ENCODE assay signal across 18 cellular contexts in the genomic region with DNA sequence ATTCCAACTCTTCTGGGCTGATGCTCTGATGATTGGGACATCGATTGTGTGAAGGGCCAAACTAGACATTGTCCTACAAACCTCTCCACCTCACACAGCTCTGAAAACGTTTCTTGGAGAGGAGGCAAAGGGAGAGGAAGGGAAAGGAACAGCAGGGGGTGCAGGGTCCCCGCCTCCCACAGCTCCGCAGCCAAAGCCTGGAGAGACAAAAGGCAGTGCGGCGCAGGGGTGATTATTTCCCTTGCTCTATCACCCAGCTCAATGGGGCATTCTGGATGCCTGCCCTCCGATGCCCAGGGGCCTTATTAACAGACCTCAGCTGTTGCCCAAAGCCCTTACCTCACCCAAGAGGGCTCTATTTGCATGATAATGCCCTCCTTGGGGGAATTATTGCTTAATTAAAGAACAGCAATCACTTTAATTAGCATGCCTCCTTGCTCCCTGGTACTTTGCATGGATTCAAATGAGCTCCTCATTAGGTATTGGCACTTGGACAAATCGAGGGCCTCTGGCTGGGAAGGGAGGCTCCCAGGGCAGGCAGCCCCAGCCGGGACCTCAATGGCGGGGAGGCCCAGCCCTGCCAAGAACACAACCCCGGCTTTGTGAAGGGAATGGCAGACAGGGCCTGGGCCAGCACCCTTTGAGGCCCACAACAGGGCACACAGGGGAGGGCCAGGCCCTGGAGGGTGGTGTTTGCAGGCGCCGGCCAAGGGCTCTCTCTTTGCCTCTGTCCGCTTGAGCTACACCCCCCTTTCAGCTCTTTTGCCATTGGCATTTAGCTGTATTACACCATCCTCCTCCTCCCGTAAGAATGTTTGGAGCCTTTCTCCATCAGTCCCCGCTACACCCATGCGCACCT. TPM values are rescaled to one million over a fixed set of nuclear protein-coding genes. Genes with fewer than 3 reads are reported as not detected.
DNase-seq lines count a peak whose midpoint lies in the region; ATAC-seq, FAIRE-seq and TF ChIP-seq lines count a peak whose summit lies in the region.
"Had no signal": no experiment of that assay in that cellular context is flagged by ENCODE, and none has a peak within 500 bp of the region (broad histone marks: within the 10 kb centered on the region; RNA-seq: fewer than 3 reads in every experiment).

No MANE protein-coding gene starts in this region.

- TF ChIP-seq EP300 in HepG2 (IDR thresholded peaks at IDR 0.05; ENCODE audit: low read depth in 2 of 2, low read length in 2 of 2) (no peak), HepG2 (CRISPR knock-in tag; IDR thresholded peaks at IDR 0.05; ENCODE audit: borderline replicate concordance) (no peak)

- H2AFZ ChIP-seq in HepG2 (ENCODE audit: low read length): no peak overlapping the region

- in situ Hi-C loops in HepG2 (cut with HindIII; ENCODE audit: extremely low pct_ligation_motif_present, low pct_unique_long_range_greater_than_20kb): no loop called here

- no peaks in the 10 kb centered on the region for H3K9me3 ChIP-seq in HepG2 (ENCODE audit: low read length)
- H3K9me3 ChIP-seq in MG63: no peaks in the 10 kb centered on the region
- H3K9me3 ChIP-seq: heart right ventricle, upper lobe of right lung had no signal

- BruUV-seq in HepG2 (replicated peaks; lab: Mats Ljungman, UMichigan): no TSS peak

- H3K27me3 ChIP-seq in HepG2 (ENCODE audit: control insufficient read depth in 1 of 2, insufficient read depth in 2 of 2, low read length in 2 of 2) (no peaks in the 10 kb centered on the region; a peak in 1 of 5 replicates), MG63 (no peaks in the 10 kb centered on the region)
- H3K27me3 ChIP-seq: cardiac muscle cell, upper lobe of right lung had no signal

- CTCF ChIA-PET in HepG2 (lab: Yijun Ruan, JAX; ENCODE audit: low intra/inter-chr PET ratio, low total read pairs): no interaction called here

- TF ChIP-seq CTCF in VCaP (conservative IDR thresholded peaks at IDR 0.05) (no peak), HepG2 (CRISPR knock-in tag; IDR thresholded peaks at IDR 0.05) (no peak)

- H3K79me2 ChIP-seq in HepG2 (ENCODE audit: insufficient read depth, low read length): no peaks in the 10 kb centered on the region

- H3K27ac ChIP-seq in VCaP (peak overlapping the region; percentile 99), HepG2 (ENCODE audit: extremely low read length, insufficient read depth, low read length) (no peak overlapping the region), substantia nigra (ENCODE audit: low read depth, low read length, poor library complexity, severe bottlenecking) (no peak overlapping the region)
- H3K27ac ChIP-seq: cardiac muscle cell, heart right ventricle, upper lobe of right lung had no signal

- peak overlapping the region; percentile 58 for H3K4me2 ChIP-seq in HepG2 (ENCODE audit: low read depth, low read length)

- ATAC-seq in HepG2: peak; percentile 5; the same call in 2 of the 3 replicates
- ATAC-seq: upper lobe of right lung had no signal

- POLR2A ChIA-PET in HepG2 (lab: Yijun Ruan, JAX): interaction anchor here (2.2 kb wide), 1 partner anchor 64 kb away, joined by 6 read pairs; no protein-coding TSS in a partner anchor

- peaks cover 71% of the 10 kb centered on the region for H3K4me1 ChIP-seq in HepG2 (ENCODE audit: insufficient read depth, low read length)
- H3K4me1 ChIP-seq: upper lobe of right lung had no signal

- intact Hi-C loops in HepG2 (cut with micrococcal nuclease; ENCODE audit: unreplicated experiment): loop anchor here (2.0 kb wide), 1 partner anchor 30 kb away; no protein-coding TSS in a partner anchor

- no peak for FAIRE-seq in HepG2 (lab: Jason Lieb, UNC)

- no peak for TF ChIP-seq POLR2A in HepG2 (IDR thresholded peaks at IDR 0.05; ENCODE audit: insufficient read depth in 1 of 2, low read depth in 2 of 2, low read length in 2 of 2)

- no peak for TF ChIP-seq RAD21 in HepG2 (CRISPR knock-in tag; IDR thresholded peaks at IDR 0.05)

- H4K20me1 ChIP-seq in HepG2 (ENCODE audit: insufficient read depth, low read length): no peaks in the 10 kb centered on the region

- no peak overlapping the region for H3K9ac ChIP-seq in HepG2 (ENCODE audit: insufficient read depth, low read depth, low read length)

- H3K36me3 ChIP-seq in HepG2 (replicated peaks in 1 of 2; ENCODE audit: control insufficient read depth in 1 of 2, insufficient read depth in 2 of 2, low read length in 2 of 2) (no peaks in the 10 kb centered on the region), MG63 (no peaks in the 10 kb centered on the region)
- H3K36me3 ChIP-seq: cardiac muscle cell, heart right ventricle, upper lobe of right lung had no signal

- DNase-seq in NCI-H446 (lab: John Stamatoyannopoulos, UW) (peak; percentile 14 to 35), NCI-H446 treated with DMSO at 0.1 percent for 48 hours (lab: John Stamatoyannopoulos, UW) (no peak), HepG2 (ENCODE audit: low spot score) (no peak), substantia nigra (lab: John Stamatoyannopoulos, UW) (peak in 37 of 49 donors; percentile 6 to 68 (median 23)), MG63 (no peak), SIG-M5 treated with dmso at 0.1 percent for 504 hours (lab: John Stamatoyannopoulos, UW; ENCODE audit: unreplicated experiment) (no peak), NCI-H226 (no peak)
- DNase-seq: activated CD4-positive, alpha-beta T cell treated with anti-CD3 and anti-CD28 coated beads, Interleukin-2, amount 50 U/mL, for 48 hours; activated effector memory CD4-positive, alpha-beta T cell treated with Interleukin-2 at 50 U/mL for 16 hours; EL; heart right ventricle; NCI-H510A; RPMI8226; T-helper 2 cell; upper lobe of right lung had no signal

- H3K4me3 ChIP-seq in HepG2 (replicated peaks in 1 of 3; ENCODE audit: insufficient read depth in 1 of 3, low read depth in 2 of 3, low read length in 3 of 3) (no peak overlapping the region; a peak in 1 of 6 replicates), MG63 (no peak overlapping the region)
- H3K4me3 ChIP-seq: cardiac muscle cell, heart right ventricle, lung, upper lobe of right lung had no signal

- WGBS in HepG2 (ENCODE audit: low lambda C conversion rate): 46% methylated on average over 10 of the region's 17 CpGs

TF ChIP-seq in HepG2, 621 proteins besides CTCF, POLR2A, EP300 and RAD21:
- no peak for TF ChIP-seq ZBTB7B (CRISPR knock-in tag; IDR thresholded peaks at IDR 0.05)
- TF ChIP-seq, protein P1, sequence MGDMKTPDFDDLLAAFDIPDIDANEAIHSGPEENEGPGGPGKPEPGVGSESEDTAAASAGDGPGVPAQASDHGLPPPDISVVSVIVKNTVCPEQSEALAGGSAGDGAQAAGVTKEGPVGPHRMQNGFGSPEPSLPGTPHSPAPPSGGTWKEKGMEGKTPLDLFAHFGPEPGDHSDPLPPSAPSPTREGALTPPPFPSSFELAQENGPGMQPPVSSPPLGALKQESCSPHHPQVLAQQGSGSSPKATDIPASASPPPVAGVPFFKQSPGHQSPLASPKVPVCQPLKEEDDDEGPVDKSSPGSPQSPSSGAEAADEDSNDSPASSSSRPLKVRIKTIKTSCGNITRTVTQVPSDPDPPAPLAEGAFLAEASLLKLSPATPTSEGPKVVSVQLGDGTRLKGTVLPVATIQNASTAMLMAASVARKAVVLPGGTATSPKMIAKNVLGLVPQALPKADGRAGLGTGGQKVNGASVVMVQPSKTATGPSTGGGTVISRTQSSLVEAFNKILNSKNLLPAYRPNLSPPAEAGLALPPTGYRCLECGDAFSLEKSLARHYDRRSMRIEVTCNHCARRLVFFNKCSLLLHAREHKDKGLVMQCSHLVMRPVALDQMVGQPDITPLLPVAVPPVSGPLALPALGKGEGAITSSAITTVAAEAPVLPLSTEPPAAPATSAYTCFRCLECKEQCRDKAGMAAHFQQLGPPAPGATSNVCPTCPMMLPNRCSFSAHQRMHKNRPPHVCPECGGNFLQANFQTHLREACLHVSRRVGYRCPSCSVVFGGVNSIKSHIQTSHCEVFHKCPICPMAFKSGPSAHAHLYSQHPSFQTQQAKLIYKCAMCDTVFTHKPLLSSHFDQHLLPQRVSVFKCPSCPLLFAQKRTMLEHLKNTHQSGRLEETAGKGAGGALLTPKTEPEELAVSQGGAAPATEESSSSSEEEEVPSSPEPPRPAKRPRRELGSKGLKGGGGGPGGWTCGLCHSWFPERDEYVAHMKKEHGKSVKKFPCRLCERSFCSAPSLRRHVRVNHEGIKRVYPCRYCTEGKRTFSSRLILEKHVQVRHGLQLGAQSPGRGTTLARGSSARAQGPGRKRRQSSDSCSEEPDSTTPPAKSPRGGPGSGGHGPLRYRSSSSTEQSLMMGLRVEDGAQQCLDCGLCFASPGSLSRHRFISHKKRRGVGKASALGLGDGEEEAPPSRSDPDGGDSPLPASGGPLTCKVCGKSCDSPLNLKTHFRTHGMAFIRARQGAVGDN (CRISPR knock-in tag; IDR thresholded peaks at IDR 0.05): peak; percentile 31; the same call in 1 of the 2 replicates

RNA-seq across cellular contexts. Expression of a gene that starts 19.8 kb away (rescaled TPM):
- total RNA-seq in HepG2 (2016; rRNA removed; fragmentation: Illumina TruSeq; extraction: Trizol): 8.4 and 12.8 TPM in 2 replicates
- total RNA-seq in HepG2 (2016; cell fraction: cytosol; rRNA removed; fragmentation: Illumina TruSeq; extraction: Trizol; ENCODE audit: low read depth): 5.5 and 5.6 TPM in 2 replicates
- 7.2 and 12.2 TPM in 2 replicates for total RNA-seq in HepG2 (2016; cell fraction: insoluble cytoplasmic fraction; rRNA removed; fragmentation: Illumina TruSeq; extraction: Trizol)
- total RNA-seq in HepG2 (2016; cell fraction: membrane; rRNA removed; fragmentation: Illumina TruSeq; extraction: Trizol): 8.7 and 10.6 TPM in 2 replicates
- 19.7 and 22.7 TPM in 2 replicates for total RNA-seq in HepG2 (2016; cell fraction: nucleus; rRNA removed; fragmentation: Illumina TruSeq; extraction: Trizol)
- 7.4 and 9.6 TPM in 2 replicates for polyA plus RNA-seq in HepG2 (2011; rRNA removed)
- 5.5 and 6.9 TPM in 2 replicates for polyA plus RNA-seq in HepG2 (2011; cell fraction: cytosol; rRNA removed)
- 10.3 and 11.2 TPM in 2 replicates for polyA plus RNA-seq in HepG2 (2011; cell fraction: nucleus; rRNA removed)
- polyA plus RNA-seq in HepG2 (2012): 9.3 and 10.1 TPM in 2 replicates
- polyA plus RNA-seq in HepG2 (2016; cell fraction: cytosol; fragmentation: Illumina TruSeq; extraction: Trizol; ENCODE audit: low read depth): 0.72 and 1.7 TPM in 2 replicates
- 3.3 and 4.5 TPM in 2 replicates for polyA plus RNA-seq in HepG2 (2016; cell fraction: insoluble cytoplasmic fraction; fragmentation: Illumina TruSeq; extraction: Trizol; ENCODE audit: low read depth)
- polyA plus RNA-seq in HepG2 (2016; cell fraction: membrane; fragmentation: Illumina TruSeq; extraction: Trizol; ENCODE audit: low read depth): 1.6 and 1.9 TPM in 2 replicates
- polyA plus RNA-seq in HepG2 (2016; cell fraction: nucleus; fragmentation: Illumina TruSeq; extraction: Trizol; ENCODE audit: insufficient read depth, low read depth): 15.3 and 16.2 TPM in 2 replicates
- polyA minus RNA-seq in HepG2 (2011; rRNA and poly(A)+ RNA removed; ENCODE audit: low replicate concordance): 12.8 and 28.4 TPM in 2 replicates
- polyA minus RNA-seq in HepG2 (2011; cell fraction: cytosol; rRNA and poly(A)+ RNA removed): 14.0 and 17.1 TPM in 2 replicates
- 27.6 and 31.0 TPM in 2 replicates for polyA minus RNA-seq in HepG2 (2011; cell fraction: nucleus; rRNA and poly(A)+ RNA removed)
- total RNA-seq in MG63 (2014; rRNA removed; shearing (Covaris generic); ENCODE audit: low replicate concordance): 25.4 and 36.3 TPM in 2 replicates

Comparison
In these comparisons a context has a peak if more than half of its experiments do, and no peak if none do; other contexts are left out.
1. DNase-seq: peak in NCI-H446 (2 of 2) and substantia nigra (37 of 49); none in NCI-H446 treated with DMSO at 0.1 percent for 48 hours (single experiment), HepG2 (single experiment), MG63 (single experiment), SIG-M5 treated with dmso at 0.1 percent for 504 hours (single experiment) and NCI-H226 (single experiment).